1 cellular context compared by ENCODE assay signal in the genomic region with DNA sequence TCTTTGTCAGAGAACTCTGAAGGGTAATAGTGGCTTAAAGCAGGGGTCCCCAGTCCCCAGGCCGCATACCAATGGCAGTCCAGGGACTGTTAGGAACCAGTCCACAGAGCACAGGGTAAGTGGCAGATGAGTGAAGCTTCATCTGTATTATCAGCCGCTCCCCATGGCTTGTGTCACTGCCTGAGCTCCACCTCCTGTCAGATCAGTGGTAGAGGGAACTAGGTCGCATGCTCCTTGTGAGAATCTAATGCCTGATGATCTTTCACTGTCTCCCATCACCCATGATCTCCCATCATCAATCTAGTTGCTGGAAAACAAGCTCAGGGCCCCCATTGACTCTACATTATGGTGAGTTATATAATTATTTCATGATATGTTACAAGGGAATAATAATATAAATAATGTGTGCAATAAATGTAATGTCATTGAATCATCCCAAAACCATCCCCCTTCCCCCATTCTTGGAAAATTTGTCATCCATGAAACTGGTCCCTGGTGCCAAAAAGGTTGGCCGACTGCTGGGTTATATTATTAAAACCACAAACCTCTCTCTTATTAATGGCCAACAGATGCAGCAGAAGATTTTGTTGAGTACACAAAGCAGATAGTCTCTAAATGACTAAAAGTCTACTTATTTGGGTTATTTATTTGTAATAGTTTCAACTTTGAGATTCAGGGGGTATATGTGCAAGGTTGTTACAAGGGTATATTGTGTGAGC.
TF ChIP-seq lines count a peak whose summit lies in the region.

No MANE protein-coding gene starts in this region.

TF ChIP-seq in SK-N-SH, 30 proteins besides CTCF, POLR2A, EP300 and RAD21 (continued from another document):
- TF ChIP-seq CHD2 (IDR thresholded peaks at IDR 0.05; ENCODE audit: low read length, partially characterized antibody) (no peak), RXRA (IDR thresholded peaks at IDR 0.05; ENCODE audit: borderline replicate concordance, low read depth) (peak; percentile 70; the same call in 1 of the 2 replicates), SIN3A (IDR thresholded peaks at IDR 0.05; ENCODE audit: borderline replicate concordance, low read depth, low read length) (no peak), YY1 (IDR thresholded peaks at IDR 0.05; ENCODE audit: low read depth) (no peak), RFX5 (IDR thresholded peaks at IDR 0.05; ENCODE audit: low read length) (no peak), EZH2phosphoT487 (IDR thresholded peaks at IDR 0.05; ENCODE audit: borderline replicate concordance, low read depth) (no peak), TCF12 (IDR thresholded peaks at IDR 0.05) (peak; percentile 99), RCOR1 (IDR thresholded peaks at IDR 0.05; ENCODE audit: low read length) (no peak), MEF2A (IDR thresholded peaks at IDR 0.05; ENCODE audit: borderline replicate concordance, low read depth) (peak; percentile 66; the same call in 1 of the 2 replicates), FOSL2 (IDR thresholded peaks at IDR 0.05; ENCODE audit: borderline replicate concordance, low read depth) (peak; percentile 90), FOXJ3 (CRISPR knock-in tag; IDR thresholded peaks at IDR 0.05) (no peak), POLR2AphosphoS5 (IDR thresholded peaks at IDR 0.05; ENCODE audit: low read depth, low read length) (peak; percentile 61; the same call in 1 of the 2 replicates), NFIC (IDR thresholded peaks at IDR 0.05; ENCODE audit: borderline replicate concordance) (peak; percentile 97)
- TF ChIP-seq, protein P1, sequence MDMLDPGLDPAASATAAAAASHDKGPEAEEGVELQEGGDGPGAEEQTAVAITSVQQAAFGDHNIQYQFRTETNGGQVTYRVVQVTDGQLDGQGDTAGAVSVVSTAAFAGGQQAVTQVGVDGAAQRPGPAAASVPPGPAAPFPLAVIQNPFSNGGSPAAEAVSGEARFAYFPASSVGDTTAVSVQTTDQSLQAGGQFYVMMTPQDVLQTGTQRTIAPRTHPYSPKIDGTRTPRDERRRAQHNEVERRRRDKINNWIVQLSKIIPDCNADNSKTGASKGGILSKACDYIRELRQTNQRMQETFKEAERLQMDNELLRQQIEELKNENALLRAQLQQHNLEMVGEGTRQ (IDR thresholded peaks at IDR 0.05; ENCODE audit: borderline replicate concordance, low read depth, low read length), result no peak
- TF ChIP-seq, protein P2, sequence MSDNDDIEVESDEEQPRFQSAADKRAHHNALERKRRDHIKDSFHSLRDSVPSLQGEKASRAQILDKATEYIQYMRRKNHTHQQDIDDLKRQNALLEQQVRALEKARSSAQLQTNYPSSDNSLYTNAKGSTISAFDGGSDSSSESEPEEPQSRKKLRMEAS (IDR thresholded peaks at IDR 0.05; ENCODE audit: low read depth), result no peak
- TF ChIP-seq, protein P3, sequence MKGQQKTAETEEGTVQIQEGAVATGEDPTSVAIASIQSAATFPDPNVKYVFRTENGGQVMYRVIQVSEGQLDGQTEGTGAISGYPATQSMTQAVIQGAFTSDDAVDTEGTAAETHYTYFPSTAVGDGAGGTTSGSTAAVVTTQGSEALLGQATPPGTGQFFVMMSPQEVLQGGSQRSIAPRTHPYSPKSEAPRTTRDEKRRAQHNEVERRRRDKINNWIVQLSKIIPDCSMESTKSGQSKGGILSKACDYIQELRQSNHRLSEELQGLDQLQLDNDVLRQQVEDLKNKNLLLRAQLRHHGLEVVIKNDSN (IDR thresholded peaks at IDR 0.05; ENCODE audit: borderline replicate concordance, low read depth), result no peak
- TF ChIP-seq, protein P4, sequence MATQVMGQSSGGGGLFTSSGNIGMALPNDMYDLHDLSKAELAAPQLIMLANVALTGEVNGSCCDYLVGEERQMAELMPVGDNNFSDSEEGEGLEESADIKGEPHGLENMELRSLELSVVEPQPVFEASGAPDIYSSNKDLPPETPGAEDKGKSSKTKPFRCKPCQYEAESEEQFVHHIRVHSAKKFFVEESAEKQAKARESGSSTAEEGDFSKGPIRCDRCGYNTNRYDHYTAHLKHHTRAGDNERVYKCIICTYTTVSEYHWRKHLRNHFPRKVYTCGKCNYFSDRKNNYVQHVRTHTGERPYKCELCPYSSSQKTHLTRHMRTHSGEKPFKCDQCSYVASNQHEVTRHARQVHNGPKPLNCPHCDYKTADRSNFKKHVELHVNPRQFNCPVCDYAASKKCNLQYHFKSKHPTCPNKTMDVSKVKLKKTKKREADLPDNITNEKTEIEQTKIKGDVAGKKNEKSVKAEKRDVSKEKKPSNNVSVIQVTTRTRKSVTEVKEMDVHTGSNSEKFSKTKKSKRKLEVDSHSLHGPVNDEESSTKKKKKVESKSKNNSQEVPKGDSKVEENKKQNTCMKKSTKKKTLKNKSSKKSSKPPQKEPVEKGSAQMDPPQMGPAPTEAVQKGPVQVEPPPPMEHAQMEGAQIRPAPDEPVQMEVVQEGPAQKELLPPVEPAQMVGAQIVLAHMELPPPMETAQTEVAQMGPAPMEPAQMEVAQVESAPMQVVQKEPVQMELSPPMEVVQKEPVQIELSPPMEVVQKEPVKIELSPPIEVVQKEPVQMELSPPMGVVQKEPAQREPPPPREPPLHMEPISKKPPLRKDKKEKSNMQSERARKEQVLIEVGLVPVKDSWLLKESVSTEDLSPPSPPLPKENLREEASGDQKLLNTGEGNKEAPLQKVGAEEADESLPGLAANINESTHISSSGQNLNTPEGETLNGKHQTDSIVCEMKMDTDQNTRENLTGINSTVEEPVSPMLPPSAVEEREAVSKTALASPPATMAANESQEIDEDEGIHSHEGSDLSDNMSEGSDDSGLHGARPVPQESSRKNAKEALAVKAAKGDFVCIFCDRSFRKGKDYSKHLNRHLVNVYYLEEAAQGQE (IDR thresholded peaks at IDR 0.05; ENCODE audit: low read depth, low read length), result 0 out of 2 replicates have a peak, but pooled peaks have one; percentile 33
